ENCODE assay signal across 15 cellular contexts in the genomic region with DNA sequence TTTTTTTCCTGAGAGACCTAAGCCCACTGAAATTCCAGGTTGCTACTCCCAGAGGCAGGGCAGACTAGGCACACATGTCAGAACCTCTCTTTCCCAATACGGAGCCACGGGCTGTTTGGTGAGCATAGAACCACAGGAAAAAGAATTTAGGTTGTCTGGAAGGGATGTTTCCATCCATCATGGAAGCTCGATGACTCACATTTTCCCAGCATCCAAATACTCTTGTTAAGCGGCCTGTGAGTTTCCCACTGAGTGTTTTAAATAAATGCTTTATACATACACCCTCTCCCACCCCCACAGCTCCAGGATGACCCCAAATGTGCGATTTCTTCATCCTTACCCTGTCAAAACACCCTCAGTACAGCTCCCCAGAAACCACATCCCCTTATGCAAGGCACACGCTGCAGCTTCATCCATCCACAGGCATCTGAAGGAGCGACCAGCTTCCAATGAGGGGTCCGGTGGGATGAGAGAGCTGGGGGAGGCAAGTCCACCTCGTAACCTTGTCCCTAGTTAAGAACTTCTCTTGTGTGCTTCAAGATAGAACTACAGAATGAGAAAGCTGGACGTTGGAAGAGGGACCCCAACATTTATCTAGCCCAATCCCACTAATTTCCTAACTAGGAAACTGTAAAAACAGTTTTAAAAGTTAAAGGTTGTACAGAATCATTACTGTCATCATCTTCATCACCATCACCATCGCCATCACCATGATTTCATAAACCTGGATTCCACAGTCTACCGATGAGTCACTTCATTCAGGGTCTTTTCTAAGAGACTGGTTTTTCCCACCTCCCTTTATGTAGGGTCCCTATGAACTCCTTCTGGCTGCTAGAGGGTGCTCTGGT.
DNase-seq lines count a peak whose midpoint lies in the region; FAIRE-seq and TF ChIP-seq lines count a peak whose summit lies in the region.
"Had no signal": no experiment of that assay in that cellular context is flagged by ENCODE, and none has a peak within 500 bp of the region (broad histone marks: within the 10 kb centered on the region; RNA-seq: fewer than 3 reads in every experiment).

No MANE protein-coding gene starts in this region.

- H4K20me1 ChIP-seq in hepatocyte (ENCODE audit: insufficient read depth, poor library complexity, severe bottlenecking): no peaks in the 10 kb centered on the region

- H3K27ac ChIP-seq in hepatocyte: peak overlapping the region; percentile 47
- H3K27ac ChIP-seq: body of pancreas had no signal

- H3K4me1 ChIP-seq in adipocyte (ENCODE audit: control insufficient read depth, insufficient read depth, low read length) (no peaks in the 10 kb centered on the region), hepatocyte (ENCODE audit: insufficient read depth) (peaks cover 33% of the 10 kb centered on the region)
- H3K4me1 ChIP-seq: body of pancreas had no signal

- no peak overlapping the region for H3K4me2 ChIP-seq in hepatocyte

- no peaks in the 10 kb centered on the region for H3K36me3 ChIP-seq in adipocyte (ENCODE audit: control insufficient read depth, insufficient read depth, low read length, severe bottlenecking)
- H3K36me3 ChIP-seq in hepatocyte (replicated peaks; ENCODE audit: insufficient read depth, low read depth): no peaks in the 10 kb centered on the region

- no peak for FAIRE-seq in urothelium cell line (lab: Jason Lieb, UNC)
- FAIRE-seq: D721Med had no signal

- peak; percentile 37 to 38 for DNase-seq in Kasumi-1 (lab: John Stamatoyannopoulos, UW)
- peak; percentile 58 for DNase-seq in adipocyte (ENCODE audit: low read depth)
- peak; percentile 59 for DNase-seq in hepatocyte (ENCODE audit: low spot score)
- DNase-seq in urothelium cell line (ENCODE audit: low spot score): peak; percentile 42
- no peak for DNase-seq in kidney glomerular epithelial cell (lab: John Stamatoyannopoulos, UW)
- no peak for DNase-seq in NOMO-1 (lab: John Stamatoyannopoulos, UW; ENCODE audit: unreplicated experiment in 2 of 2)
- no peak for DNase-seq in DMS153 (lab: John Stamatoyannopoulos, UW)
- DNase-seq: activated CD4-positive, alpha-beta T cell treated with anti-CD3 and anti-CD28 coated beads, Interleukin-2, amount 10 ng/mL, durations not matched to agents 24 days and 14 days; head of caudate nucleus; NCI-H1105; NCI-H446 treated with DMSO at 0.1 percent for 48 hours; PC-3; T-helper 17 cell had no signal

- 81% methylated on average over 12 of the region's 12 CpGs for WGBS in hepatocyte (ENCODE audit: low lambda C conversion rate, missing lambda C conversion rate)

- peaks cover 4% of the 10 kb centered on the region for H3K9me3 ChIP-seq in adipocyte (ENCODE audit: control insufficient read depth, low read length)
- H3K9me3 ChIP-seq in hepatocyte (ENCODE audit: low read depth): no peaks in the 10 kb centered on the region
- H3K9me3 ChIP-seq: body of pancreas had no signal

- H3K27me3 ChIP-seq in adipocyte (replicated peaks; ENCODE audit: control insufficient read depth, insufficient read depth, low read length): peaks cover 24% of the 10 kb centered on the region
- H3K27me3 ChIP-seq in hepatocyte: no peaks in the 10 kb centered on the region
- H3K27me3 ChIP-seq: body of pancreas had no signal

- no peak for TF ChIP-seq CTCF in hepatocyte (IDR thresholded peaks at IDR 0.05; ENCODE audit: poor library complexity)

- H3K9me2 ChIP-seq in hepatocyte (replicated peaks; ENCODE audit: insufficient read depth): no peaks in the 10 kb centered on the region

- no peak overlapping the region for H3K4me3 ChIP-seq in adipocyte (ENCODE audit: low read length)
- no peak overlapping the region for H3K4me3 ChIP-seq in hepatocyte
- H3K4me3 ChIP-seq: body of pancreas had no signal

- no peak overlapping the region for H2AFZ ChIP-seq in hepatocyte

- no peaks in the 10 kb centered on the region for H3K79me2 ChIP-seq in hepatocyte

- H3K9ac ChIP-seq in adipocyte (ENCODE audit: low read length): no peak overlapping the region

Comparison
In these comparisons a context has a peak if more than half of its experiments do, and no peak if none do; other contexts are left out.
1. DNase-seq: peak in Kasumi-1 (2 of 2), adipocyte (single experiment), hepatocyte (single experiment) and urothelium cell line (single experiment); none in kidney glomerular epithelial cell (single experiment), NOMO-1 (0 of 2) and DMS153 (single experiment).